ENCODE assay signal across 8 cellular contexts in the genomic region with DNA sequence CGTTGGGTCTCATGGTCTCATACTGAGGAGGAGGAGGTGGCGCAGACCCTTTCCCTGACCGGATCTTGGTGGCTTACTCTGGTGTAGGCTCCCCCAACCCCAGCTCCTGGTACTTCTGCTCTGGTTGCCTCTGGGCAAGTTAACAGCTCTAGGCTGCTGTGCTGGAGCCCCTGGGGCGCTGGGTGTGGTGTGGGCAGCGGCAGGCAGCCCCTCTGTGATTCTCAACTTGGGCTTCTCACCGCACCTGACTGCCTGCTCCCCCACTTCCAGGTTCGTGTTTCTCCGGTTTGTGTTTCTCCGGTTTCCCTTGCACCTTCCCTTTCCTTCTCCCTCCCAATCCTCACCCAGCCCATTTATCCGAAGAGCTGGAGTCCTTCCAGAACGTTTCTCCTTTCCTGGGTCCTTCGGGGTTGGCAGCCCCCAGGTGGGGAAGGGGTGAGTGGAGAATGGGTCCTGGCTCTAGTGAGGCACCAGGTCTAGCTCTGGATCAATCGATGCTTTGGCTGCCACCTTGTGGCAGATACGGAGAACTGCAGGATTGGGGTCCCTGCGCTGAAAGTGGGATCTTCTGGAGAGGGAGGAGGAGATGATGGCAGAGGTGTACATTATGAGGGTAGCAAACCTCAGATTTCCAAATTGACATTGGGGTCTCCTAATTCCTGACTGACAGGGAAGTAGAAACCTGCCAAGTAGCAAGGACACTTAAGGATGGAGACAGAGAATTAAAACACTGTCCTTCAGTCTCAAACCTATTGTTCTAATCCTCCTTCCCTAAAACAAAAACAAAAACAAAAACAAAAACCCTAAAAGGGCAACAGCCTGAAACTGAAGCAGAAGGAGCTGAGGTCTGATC. TPM values are rescaled to one million over a fixed set of nuclear protein-coding genes. Genes with fewer than 3 reads are reported as not detected.
DNase-seq lines count a peak whose midpoint lies in the region; ATAC-seq and TF ChIP-seq lines count a peak whose summit lies in the region.

No MANE protein-coding gene starts in this region.

- WGBS in GM23248 (ENCODE audit: low coverage in 1 of 2, low lambda C conversion rate in 2 of 2, missing lambda C conversion rate in 2 of 2), 2 experiments: 12 to 16% methylated on average over 15 of the region's 15 CpGs

- H3K27me3 Mint-ChIP-seq in WTC11 (ENCODE audit: low read depth): peaks cover 15% of the 10 kb centered on the region
- peaks cover 54% of the 10 kb centered on the region for H3K27me3 Mint-ChIP-seq in central memory CD8-positive, alpha-beta T cell

- H3K9me2 ChIP-seq in GM23248 (ENCODE audit: insufficient read depth): no peaks in the 10 kb centered on the region

- peaks cover 58% of the 10 kb centered on the region for H3K27me3 ChIP-seq in GM23248 (replicated peaks; ENCODE audit: insufficient read depth)

- no peaks in the 10 kb centered on the region for H3K36me3 ChIP-seq in GM23248 (ENCODE audit: low read depth)

- no peaks in the 10 kb centered on the region for H3K9me3 Mint-ChIP-seq in WTC11
- no peaks in the 10 kb centered on the region for H3K9me3 Mint-ChIP-seq in central memory CD8-positive, alpha-beta T cell

- no peak overlapping the region for H3K27ac Mint-ChIP-seq in WTC11
- no peak overlapping the region for H3K27ac Mint-ChIP-seq in central memory CD8-positive, alpha-beta T cell (ENCODE audit: low read depth)

- H2AFZ ChIP-seq in GM23248: no peak overlapping the region

- H4K20me1 ChIP-seq in GM23248 (ENCODE audit: insufficient read depth): no peaks in the 10 kb centered on the region

- TF ChIP-seq CTCF in WTC11 (IDR thresholded peaks at IDR 0.05): peak; percentile 98

- POLR2A ChIA-PET in WTC11 (lab: Charles Lee): interaction anchor here (1.0 kb wide), 1 partner anchor 41 kb away, joined by 3 read pairs; no protein-coding TSS in a partner anchor

- in situ Hi-C loops in GM23248 (cut with MboI): loop anchor here (5.0 to 10.0 kb wide), 2 partner anchors 41 to 199 kb away; no protein-coding TSS in a partner anchor

- H3F3A ChIP-seq in GM23248 (ENCODE audit: insufficient read depth): no peaks in the 10 kb centered on the region

- CTCF ChIA-PET in WTC11 (lab: Charles Lee): interaction anchor here (0.6 to 10.2 kb wide), 28 partner anchors 8 to 644 kb away, joined by 3 to 327 read pairs (median 5); partner anchors contain the start of genes ATP5MC2, CALCOCO1, CISTR and HOXC10

- no peak overlapping the region for H3K4me3 ChIP-seq in GM23248

- no peaks in the 10 kb centered on the region for H3K79me2 ChIP-seq in GM23248 (ENCODE audit: insufficient read depth)

- H3K4me3 Mint-ChIP-seq in WTC11: peak overlapping the region; percentile 44
- H3K4me3 Mint-ChIP-seq in central memory CD8-positive, alpha-beta T cell: no peak overlapping the region

- H3K9ac ChIP-seq in GM23248: no peak overlapping the region

- peaks cover 26% of the 10 kb centered on the region for H3K4me1 Mint-ChIP-seq in WTC11
- peaks cover 20% of the 10 kb centered on the region for H3K4me1 Mint-ChIP-seq in central memory CD8-positive, alpha-beta T cell

- intact Hi-C loops in left colon (cut with DNase I, micrococcal nuclease): loop anchor here in 1 of 2 donors (5.0 kb wide), 1 partner anchor 41 kb away; no protein-coding TSS in a partner anchor

- DNase-seq in Ammon's horn (ENCODE audit: low spot score) (peak; percentile 78), GM23248 (peak; percentile 65), NCI-H2081 (lab: John Stamatoyannopoulos, UW) (peak; percentile 61 to 68), WTC11 (ENCODE audit: low spot score) (peak; percentile 78), left colon (no peak)
- DNase-seq in central memory CD8-positive, alpha-beta T cell (ENCODE audit: low spot score in 2 of 2): peak; percentile 45 to 49
- DNase-seq in stimulated activated CD4-positive, alpha-beta T cell treated with anti-CD3 and anti-CD28 coated beads, TNF-alpha, amount 100 ng/mL, for 1 hour (ENCODE audit: low read depth in 3 of 3, low spot score in 1 of 3): peak in 2 of 3 donors; percentile 37 to 40

- peaks cover 4% of the 10 kb centered on the region; the same call in 1 of the 2 replicates for H3K4me1 ChIP-seq in GM23248 (ENCODE audit: insufficient read depth)

- ATAC-seq in WTC11 (peak; percentile 40), left colon (peak; percentile 41), HG02588 (IDR thresholded peaks at IDR 0.05; ENCODE audit: unreplicated experiment) (no peak)
- peak; percentile 53 for ATAC-seq in central memory CD8-positive, alpha-beta T cell (replicated peaks; ENCODE audit: extremely low read depth, poor library complexity, severe bottlenecking)

- no peak overlapping the region for H3K27ac ChIP-seq in GM23248

- H3K4me2 ChIP-seq in GM23248 (ENCODE audit: unreplicated experiment): no peak overlapping the region

- no peaks in the 10 kb centered on the region for H3K36me3 Mint-ChIP-seq in WTC11
- H3K36me3 Mint-ChIP-seq in central memory CD8-positive, alpha-beta T cell (ENCODE audit: insufficient read depth): peaks cover 8% of the 10 kb centered on the region

- no peaks in the 10 kb centered on the region for H3K9me3 ChIP-seq in GM23248 (ENCODE audit: low read depth)

TF ChIP-seq in WTC11, 78 proteins besides CTCF, POLR2A, EP300 and RAD21:
- TF ChIP-seq, protein P1, sequence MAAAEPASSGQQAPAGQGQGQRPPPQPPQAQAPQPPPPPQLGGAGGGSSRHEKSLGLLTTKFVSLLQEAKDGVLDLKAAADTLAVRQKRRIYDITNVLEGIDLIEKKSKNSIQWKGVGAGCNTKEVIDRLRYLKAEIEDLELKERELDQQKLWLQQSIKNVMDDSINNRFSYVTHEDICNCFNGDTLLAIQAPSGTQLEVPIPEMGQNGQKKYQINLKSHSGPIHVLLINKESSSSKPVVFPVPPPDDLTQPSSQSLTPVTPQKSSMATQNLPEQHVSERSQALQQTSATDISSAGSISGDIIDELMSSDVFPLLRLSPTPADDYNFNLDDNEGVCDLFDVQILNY (CRISPR knock-in tag; IDR thresholded peaks at IDR 0.05): no peak
- 0 out of 2 replicates have a peak, but pooled peaks have one; percentile 17 for TF ChIP-seq MAX (CRISPR knock-in tag; IDR thresholded peaks at IDR 0.05)
TF ChIP-seq in WTC11: peak in this region for 1.

RNA-seq across cellular contexts. Expression of gene CISTR, which starts 8.3 kb away (rescaled TPM):
- not detected in 2 replicates for total RNA-seq in GM23248 (2014; rRNA removed; shearing (Covaris generic))
- not detected in 2 replicates for polyA plus RNA-seq in GM23248 (2016; fragmentation: Nextera tagmentation; extraction: Ambion mirVana)
- total RNA-seq in WTC11 (2021): 0.81 TPM in 1 of 3 replicates, not detected in the others
- total RNA-seq in left colon: not detected

RNA-seq across cellular contexts. Expression of gene CALCOCO1, which starts 16.3 kb away (rescaled TPM):
- 206 and 243 TPM in 2 replicates for total RNA-seq in GM23248 (2014; rRNA removed; shearing (Covaris generic))
- polyA plus RNA-seq in GM23248 (2016; fragmentation: Nextera tagmentation; extraction: Ambion mirVana): 149 and 155 TPM in 2 replicates
- total RNA-seq in WTC11 (2021): 21.2 to 28.2 TPM (median 27.0 TPM) in 3 replicates
- total RNA-seq in left colon: 10 to 100 TPM; 65.0 to 91.0 TPM

Comparison
In these comparisons a context has a peak if more than half of its experiments do, and no peak if none do; other contexts are left out.
1. DNase-seq: peak in Ammon's horn (single experiment), GM23248 (single experiment), NCI-H2081 (2 of 2), WTC11 (single experiment), central memory CD8-positive, alpha-beta T cell (2 of 2) and stimulated activated CD4-positive, alpha-beta T cell treated with anti-CD3 and anti-CD28 coated beads, TNF-alpha, amount 100 ng/mL, for 1 hour (2 of 3); none in left colon (0 of 2).